Comparison of ENCODE assay signal across 8 cellular contexts in the genomic region with DNA sequence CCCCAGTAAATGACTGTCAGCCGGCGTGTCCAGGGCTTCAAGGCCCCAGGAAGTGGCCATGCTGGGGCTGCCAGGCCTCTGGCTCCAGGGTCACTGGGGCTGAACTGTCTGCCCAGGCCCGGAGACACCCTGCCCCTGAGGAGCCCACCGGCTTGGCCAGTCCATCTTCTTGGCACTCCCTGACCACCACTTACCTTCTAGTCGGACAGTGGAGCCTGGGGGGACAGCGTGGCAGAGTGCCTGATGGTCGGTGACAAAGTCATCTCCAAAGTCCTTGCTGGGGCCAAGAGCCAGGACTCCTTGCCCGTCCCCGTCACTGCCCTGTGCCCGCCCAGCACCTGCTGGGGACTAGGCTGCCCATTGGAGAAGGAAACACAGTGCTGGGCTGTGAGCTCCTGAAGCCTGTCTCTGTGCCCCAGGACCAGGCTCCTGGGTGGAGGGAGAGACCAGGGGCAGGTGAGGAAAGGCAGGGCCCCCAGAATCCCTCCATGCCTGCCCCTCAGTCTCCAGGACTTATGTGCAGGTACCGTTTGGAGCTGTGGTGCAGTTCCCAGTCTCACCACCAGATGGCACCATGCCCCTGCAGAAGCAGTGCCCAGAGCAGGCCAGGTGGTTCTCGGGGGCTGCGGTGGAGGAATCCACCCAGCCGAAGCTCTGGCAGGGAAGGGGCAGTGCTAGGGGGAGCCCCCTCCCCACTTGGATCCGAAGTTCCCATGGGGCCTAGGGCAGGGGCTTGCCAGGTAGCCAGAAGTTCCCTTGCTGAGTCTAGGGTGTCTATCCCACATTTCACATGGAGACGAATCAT. TPM values are rescaled to one million over a fixed set of nuclear protein-coding genes. Genes with fewer than 3 reads are reported as not detected.
DNase-seq lines count a peak whose midpoint lies in the region; ATAC-seq and TF ChIP-seq lines count a peak whose summit lies in the region.

No MANE protein-coding gene starts in this region.

- ATAC-seq in GM21737 (IDR thresholded peaks at IDR 0.05; ENCODE audit: unreplicated experiment) = no peak

- H3K36me3 ChIP-seq in BJ (ENCODE audit: control insufficient read depth, insufficient read depth, low read length) (no peaks in the 10 kb centered on the region), HAP-1 (replicated peaks) (no peaks in the 10 kb centered on the region)

- in situ Hi-C loops in HAP-1 (cut with MboI; ENCODE audit: low sequenced_read_pairs) = loop anchor here (5.0 to 10.0 kb wide), 2 partner anchors 135 to 298 kb away; no protein-coding TSS in a partner anchor

- peak; percentile 94 for TF ChIP-seq CTCF in BJ (IDR thresholded peaks at IDR 0.05; ENCODE audit: insufficient read depth, low read depth, low read length)
- TF ChIP-seq CTCF in epithelial cell of esophagus (IDR thresholded peaks at IDR 0.05; ENCODE audit: insufficient read depth, low read depth, low read length, missing control alignments) = peak; percentile 96

- no peaks in the 10 kb centered on the region; the same call in 1 of the 2 replicates for H3K27me3 ChIP-seq in BJ (ENCODE audit: control insufficient read depth, insufficient read depth, low read length)
- H3K27me3 ChIP-seq in HAP-1 (ENCODE audit: low read depth) = 0 out of 2 replicates have a peak, but pooled peaks cover 2% of the 10 kb centered on the region

- H3K4me3 ChIP-seq in BJ (ENCODE audit: low read depth, low read length) (no peak overlapping the region), HAP-1 (no peak overlapping the region), epithelial cell of esophagus (ENCODE audit: low read length) (no peak overlapping the region)

- DNase-seq in BJ (ENCODE audit: low read depth) (no peak), HAP-1 (ENCODE audit: low spot score in 2 of 2) (peak; percentile 38 to 93), NOMO-1 (lab: John Stamatoyannopoulos, UW; ENCODE audit: unreplicated experiment in 2 of 2) (peak; percentile 45 to 47), epithelial cell of esophagus (ENCODE audit: low read depth) (peak; percentile 73), myocyte (ENCODE audit: low read depth) (peak; percentile 67)
- peak; percentile 93 for DNase-seq in activated CD8-positive, alpha-beta memory T cell treated with anti-CD3 and anti-CD28 coated beads, Interleukin-2, amount 50 U/mL, for 4 hours
- peak; percentile 64 to 93 for DNase-seq in stimulated activated CD8-positive, alpha-beta memory T cell treated with anti-CD3 and anti-CD28 coated beads, Interleukin-4, amount 100 ng/mL, for 4 hours (ENCODE audit: low read depth in 2 of 2, low spot score in 1 of 2)

- CTCF ChIA-PET in BJ (lab: Yijun Ruan, JAX) = interaction anchor here (0.8 to 6.2 kb wide), 31 partner anchors 11 to 284 kb away, joined by 3 to 91 read pairs (median 4); a partner anchor contains a TSS

- H3K4me1 ChIP-seq in HAP-1 = no peaks in the 10 kb centered on the region

- POLR2A ChIA-PET in BJ (lab: Charles Lee) = no interaction called here

- H3K9me3 ChIP-seq in HAP-1 = no peaks in the 10 kb centered on the region

RNA-seq across cellular contexts. Expression of a gene that starts 6.0 kb away (rescaled TPM):
- polyA plus RNA-seq in BJ (2011; rRNA removed) = 4.9 and 6.5 TPM in 2 replicates
- 0.98 and 1.6 TPM in 2 replicates for polyA minus RNA-seq in BJ (2011; rRNA and poly(A)+ RNA removed)
- 0.40 and 2.2 TPM in 2 replicates for total RNA-seq in myocyte
- 0.62 TPM for polyA plus RNA-seq in myocyte (2012)

RNA-seq across cellular contexts. Expression of a gene that starts 25.2 kb away (rescaled TPM):
- polyA plus RNA-seq in BJ (2011; rRNA removed) = 15.1 and 32.2 TPM in 2 replicates
- 13.5 and 17.6 TPM in 2 replicates for polyA minus RNA-seq in BJ (2011; rRNA and poly(A)+ RNA removed)
- 13.7 and 15.6 TPM in 2 replicates for total RNA-seq in myocyte
- polyA plus RNA-seq in myocyte (2012) = 58.0 TPM

RNA-seq across cellular contexts. Expression of a gene that starts 39.8 kb away (rescaled TPM):
- polyA plus RNA-seq in BJ (2011; rRNA removed) = 20.1 and 34.2 TPM in 2 replicates
- 32.0 and 49.5 TPM in 2 replicates for polyA minus RNA-seq in BJ (2011; rRNA and poly(A)+ RNA removed)
- total RNA-seq in myocyte = 62.7 and 79.7 TPM in 2 replicates
- 55.5 TPM for polyA plus RNA-seq in myocyte (2012)

RNA-seq across cellular contexts. Expression of a gene that starts 40.9 kb away (rescaled TPM):
- 164 and 166 TPM in 2 replicates for polyA plus RNA-seq in BJ (2011; rRNA removed)
- 69.5 and 109 TPM in 2 replicates for polyA minus RNA-seq in BJ (2011; rRNA and poly(A)+ RNA removed)
- total RNA-seq in myocyte = 214 and 239 TPM in 2 replicates
- polyA plus RNA-seq in myocyte (2012) = 96.5 TPM
